18 cellular contexts compared by ENCODE assay signal in genomic region chrX:1215123-1215823, GRCh38. TPM values are rescaled to one million over a fixed set of nuclear protein-coding genes. Genes with fewer than 3 reads are reported as not detected.
A peak's percentile ranks its signal among the peaks of the same experiment; 100 is the strongest.
DNase-seq lines count a peak whose midpoint lies in the region; ATAC-seq, FAIRE-seq and TF ChIP-seq lines count a peak whose summit lies in the region.
"Had no signal": no experiment of that assay in that cellular context is flagged by ENCODE, and none has a peak within 500 bp of the region (broad histone marks: within the 10 kb centered on the region; RNA-seq: fewer than 3 reads in every experiment).

No MANE protein-coding gene starts in this region.

- no peaks in the 10 kb centered on the region for H4K20me1 ChIP-seq in OCI-LY3 (ENCODE audit: insufficient read depth, low read length)

- FAIRE-seq in GM12891 (lab: Jason Lieb, UNC) = peak; percentile 23
- FAIRE-seq: astrocyte, islet of Langerhans, pancreas had no signal

- H3K4me3 ChIP-seq in OCI-LY3 (ENCODE audit: low read length) (peak overlapping the region; percentile 40), left lung (no peak overlapping the region)
- H3K4me3 ChIP-seq: colonic mucosa, pancreas, SJSA1, vagina had no signal

- TF ChIP-seq CTCF in OCI-LY3 (IDR thresholded peaks at IDR 0.05; ENCODE audit: low read depth, low read length) (no peak), left lung (IDR thresholded peaks at IDR 0.05) (no peak)

- H2AFZ ChIP-seq in OCI-LY3 (ENCODE audit: low read depth, low read length) = 0 out of 2 replicates have a peak overlapping the region, but pooled peaks have one; percentile 2

- H3K4me3 Mint-ChIP-seq in immature natural killer cell = no peak overlapping the region

- H3K27me3 Mint-ChIP-seq in immature natural killer cell (ENCODE audit: low read depth in 3 of 3) = peaks cover 2 to 20% (median 6%) of the 10 kb centered on the region in 3 donors

- H3K36me3 ChIP-seq in OCI-LY3 (replicated peaks; ENCODE audit: low read depth, low read length) = peaks cover 8% of the 10 kb centered on the region
- no peaks in the 10 kb centered on the region for H3K36me3 ChIP-seq in left lung
- H3K36me3 ChIP-seq: colonic mucosa, pancreas, SJSA1, vagina had no signal

- H3K27me3 ChIP-seq in OCI-LY3 (ENCODE audit: low read depth, low read length) = peaks cover 2% of the 10 kb centered on the region; the same call in 1 of the 2 replicates
- peaks cover 0 to 24% of the 10 kb centered on the region in 2 donors for H3K27me3 ChIP-seq in left lung
- H3K27me3 ChIP-seq: colonic mucosa, pancreas, SJSA1, vagina had no signal

- DNase-seq in GM12891 (ENCODE audit: insufficient read length, low spot score) (no peak), sciatic nerve (ENCODE audit: low spot score) (peak; percentile 25), immature natural killer cell (no peak), left lung (no peak)
- DNase-seq: activated gamma-delta T cell treated with Interleukin-2 at 50 U/mL for 16 hours; C1 segment of cervical spinal cord; colonic mucosa; NCI-H2171; NK-92 treated with Interleukin-12 subunit alpha and Interleukin-12 subunit beta, amount 100 ng/mL, for 24 hours had no signal

- intact Hi-C loops in sciatic nerve (cut with DNase I) = no loop called here
- intact Hi-C loops in left lung (cut with DNase I) = no loop called here

- ATAC-seq in HG03103 (IDR thresholded peaks at IDR 0.05; ENCODE audit: low read depth, unreplicated experiment) (peak; percentile 40), sciatic nerve (no peak), left lung (no peak), HG02970 (IDR thresholded peaks at IDR 0.05; ENCODE audit: low FRiP score, unreplicated experiment) (no peak)
- ATAC-seq: pancreas had no signal

- H3K4me1 ChIP-seq in OCI-LY3 (ENCODE audit: low read length) (peaks cover 35% of the 10 kb centered on the region), left lung (no peaks in the 10 kb centered on the region)
- H3K4me1 ChIP-seq: colonic mucosa, pancreas, SJSA1, vagina had no signal

- H3K27ac ChIP-seq in OCI-LY3 (ENCODE audit: low read length) = peak overlapping the region; percentile 75
- H3K27ac ChIP-seq in left lung = no peak overlapping the region
- H3K27ac ChIP-seq: colonic mucosa, pancreas, SJSA1, vagina had no signal

- no peak for TF ChIP-seq POLR2A in GM12891 (IDR thresholded peaks at IDR 0.05; ENCODE audit: low read depth, low read length)

- H3K4me1 Mint-ChIP-seq in immature natural killer cell = peaks cover 6 to 9% of the 10 kb centered on the region in 2 donors

- H3K79me2 ChIP-seq in OCI-LY3 (ENCODE audit: low read length) = no peaks in the 10 kb centered on the region

- peak overlapping the region; percentile 60 for H3K4me2 ChIP-seq in OCI-LY3 (ENCODE audit: low read length)

- H3K27ac Mint-ChIP-seq in immature natural killer cell = no peak overlapping the region

- peaks cover 3% of the 10 kb centered on the region; the same call in 1 of the 2 replicates for H3K9me3 ChIP-seq in OCI-LY3 (ENCODE audit: insufficient read depth, low read length)
- H3K9me3 ChIP-seq in left lung = no peaks in the 10 kb centered on the region
- H3K9me3 ChIP-seq: colonic mucosa, pancreas, SJSA1, vagina had no signal

- H3K9ac ChIP-seq in OCI-LY3 (ENCODE audit: low read length) = no peak overlapping the region

- peaks cover 0 to 2% (median 0%) of the 10 kb centered on the region in 6 donors for H3K9me3 Mint-ChIP-seq in immature natural killer cell

- no peaks in the 10 kb centered on the region for H3K36me3 Mint-ChIP-seq in immature natural killer cell

TF ChIP-seq in GM12891, 5 proteins besides CTCF, POLR2A, EP300 and RAD21:
- TF ChIP-seq SPI1 (IDR thresholded peaks at IDR 0.05; ENCODE audit: low read depth, low read length) = peak; percentile 71
- TF ChIP-seq TAF1 (IDR thresholded peaks at IDR 0.05; ENCODE audit: low read depth, low read length) = no peak

RNA-seq across cellular contexts. Expression of gene CRLF2, which starts 2.8 kb away (rescaled TPM):
- 0.36 TPM for polyA plus RNA-seq in GM12891 (2012; ENCODE audit: low read depth, missing spikeins)
- 0.22 TPM for total RNA-seq in sciatic nerve
- polyA plus RNA-seq in immature natural killer cell = not detected
- under 1 TPM; 0.17 to 0.58 TPM for total RNA-seq in left lung
- total RNA-seq: astrocyte, glomerular endothelial cell, SJSA1, vagina had no signal

RNA-seq across cellular contexts. Expression of gene CSF2RA, which starts 53.3 kb away (rescaled TPM):
- 0.32 TPM for polyA plus RNA-seq in GM12891 (2012; ENCODE audit: low read depth, missing spikeins)
- total RNA-seq in sciatic nerve (19.3 TPM), left lung (10 to 100 TPM; 13.5 to 47.6 TPM)
- polyA plus RNA-seq in immature natural killer cell = 10 to 100 TPM in 1 of 3 donors, 1 to 10 TPM in 2; 1.7 to 12.8 (median 6.6) TPM
- total RNA-seq: glomerular endothelial cell, SJSA1 had no signal
